15 cellular contexts compared by ENCODE assay signal in genomic region chr11:117528061-117528780, GRCh38.
A peak's percentile ranks its signal among the peaks of the same experiment; 100 is the strongest.
DNase-seq lines count a peak whose midpoint lies in the region; ATAC-seq and TF ChIP-seq lines count a peak whose summit lies in the region.
"Had no signal": no experiment of that assay in that cellular context is flagged by ENCODE, and none has a peak within 500 bp of the region (broad histone marks: within the 10 kb centered on the region; RNA-seq: fewer than 3 reads in every experiment).

No MANE protein-coding gene starts in this region.

- intact Hi-C loops in Calu3 (cut with micrococcal nuclease; ENCODE audit: unreplicated experiment): no loop called here
- intact Hi-C loops in left colon (cut with DNase I, micrococcal nuclease): no loop called here

- no peaks in the 10 kb centered on the region for H3K9me3 Mint-ChIP-seq in Calu3 (ENCODE audit: low read depth, unreplicated experiment)
- H3K9me3 Mint-ChIP-seq: activated CD4-positive, alpha-beta memory T cell treated with anti-CD3 and anti-CD28 coated beads, Interleukin-2, amount 10 ng/mL, durations not matched to agents 7 days and 5 days; CD4-positive, alpha-beta memory T cell had no signal

- H3K79me2 ChIP-seq in trophoblast cell (ENCODE audit: control insufficient read depth, insufficient read depth, low read length, poor library complexity): no peaks in the 10 kb centered on the region

- no peak overlapping the region for H2AFZ ChIP-seq in trophoblast cell (ENCODE audit: insufficient read depth, low read length, poor library complexity)

- H3K4me2 ChIP-seq in trophoblast cell (ENCODE audit: low read length): no peak overlapping the region

- no peaks in the 10 kb centered on the region for H3K4me1 ChIP-seq in RWPE2 (ENCODE audit: insufficient read depth, poor library complexity, severe bottlenecking)
- H3K4me1 ChIP-seq in trophoblast cell (ENCODE audit: control insufficient read depth in 1 of 2, insufficient read depth in 2 of 2, low read length in 2 of 2): no peaks in the 10 kb centered on the region
- H3K4me1 ChIP-seq: lower lobe of right lung, spleen had no signal

- H3K9ac ChIP-seq in trophoblast cell (ENCODE audit: low read length): no peak overlapping the region

- no peak overlapping the region for H3K23ac ChIP-seq in trophoblast cell (ENCODE audit: low read length)

- BruUV-seq in Calu3 (replicated peaks; lab: Mats Ljungman, UMichigan): no TSS peak

- no peaks in the 10 kb centered on the region for H3K79me1 ChIP-seq in trophoblast cell (ENCODE audit: low read length)

- H4K8ac ChIP-seq in trophoblast cell (ENCODE audit: low read depth, low read length): no peak overlapping the region

- H2BK12ac ChIP-seq in trophoblast cell (ENCODE audit: low read length): no peak overlapping the region

- H3K4me1 Mint-ChIP-seq in Calu3 (ENCODE audit: low read depth, unreplicated experiment): no peaks in the 10 kb centered on the region
- H3K4me1 Mint-ChIP-seq: activated CD4-positive, alpha-beta memory T cell treated with anti-CD3 and anti-CD28 coated beads, Interleukin-2, amount 10 ng/mL, durations not matched to agents 7 days and 5 days; CD4-positive, alpha-beta memory T cell had no signal

- H3K27me3 ChIP-seq in RWPE2 (ENCODE audit: insufficient read depth, poor library complexity, severe bottlenecking) (no peaks in the 10 kb centered on the region), trophoblast cell (ENCODE audit: insufficient read depth, low read length) (no peaks in the 10 kb centered on the region)
- H3K27me3 ChIP-seq: brain microvascular endothelial cell had no signal

- CTCF ChIA-PET in Calu3 (lab: Charles Lee): no interaction called here

- H3K4me3 Mint-ChIP-seq in Calu3 (ENCODE audit: low read depth, unreplicated experiment): no peak overlapping the region
- H3K4me3 Mint-ChIP-seq: activated CD4-positive, alpha-beta memory T cell treated with anti-CD3 and anti-CD28 coated beads, Interleukin-2, amount 10 ng/mL, durations not matched to agents 7 days and 5 days had no signal

- H4K12ac ChIP-seq in trophoblast cell (ENCODE audit: low read depth, low read length): no peak overlapping the region

- H3K18ac ChIP-seq in trophoblast cell (ENCODE audit: low read length): no peak overlapping the region

- no peak overlapping the region for H2AK5ac ChIP-seq in trophoblast cell (ENCODE audit: low read length)

- no peak overlapping the region for H3K14ac ChIP-seq in trophoblast cell (ENCODE audit: low read length)

- no peaks in the 10 kb centered on the region for H3K9me3 ChIP-seq in RWPE2 (ENCODE audit: severe bottlenecking)
- peaks cover 3% of the 10 kb centered on the region for H3K9me3 ChIP-seq in trophoblast cell (ENCODE audit: insufficient read depth, low read depth, low read length)
- H3K9me3 ChIP-seq: lower lobe of right lung, spleen had no signal

- peak; percentile 23 for DNase-seq in DMS153 treated with DMSO at 0.1 percent for 48 hours (lab: John Stamatoyannopoulos, UW; ENCODE audit: unreplicated experiment)
- no peak for DNase-seq in DMS153 (lab: John Stamatoyannopoulos, UW)
- DNase-seq in NCI-H2029 treated with DMSO at 0.1 percent for 48 hours (lab: John Stamatoyannopoulos, UW): peak; percentile 4
- DNase-seq in RWPE2 (ENCODE audit: low spot score): no peak
- DNase-seq in trophoblast cell: peak; percentile 59 to 65
- DNase-seq in Calu3: no peak
- DNase-seq in left colon: no peak
- DNase-seq: activated CD4-positive, alpha-beta memory T cell treated with anti-CD3 and anti-CD28 coated beads, Interleukin-2, amount 10 ng/mL, durations not matched to agents 7 days and 5 days; activated gamma-delta T cell; brain microvascular endothelial cell; CD4-positive, alpha-beta memory T cell; lower lobe of right lung; spleen had no signal

- no CpG with 5 or more reads among the region's 14 CpGs for WGBS in trophoblast cell (ENCODE audit: extremely low coverage, insufficient coverage, insufficient read length)

- peaks cover 54% of the 10 kb centered on the region for H3K27me3 Mint-ChIP-seq in Calu3 (ENCODE audit: unreplicated experiment)

- no peak overlapping the region for H3K27ac Mint-ChIP-seq in Calu3 (ENCODE audit: unreplicated experiment)
- H3K27ac Mint-ChIP-seq: activated CD4-positive, alpha-beta memory T cell treated with anti-CD3 and anti-CD28 coated beads, Interleukin-2, amount 10 ng/mL, durations not matched to agents 7 days and 5 days; CD4-positive, alpha-beta memory T cell had no signal

- H3K27ac ChIP-seq in RWPE2 (ENCODE audit: poor library complexity, severe bottlenecking) (no peak overlapping the region), trophoblast cell (ENCODE audit: low read depth, low read length) (no peak overlapping the region)
- H3K27ac ChIP-seq: 22Rv1, brain microvascular endothelial cell, lower lobe of right lung, spleen had no signal

- H3K36me3 Mint-ChIP-seq in Calu3 (ENCODE audit: insufficient read depth, unreplicated experiment): no peaks in the 10 kb centered on the region
- H3K36me3 Mint-ChIP-seq: CD4-positive, alpha-beta memory T cell had no signal

- H3K4me3 ChIP-seq in RWPE2 (ENCODE audit: severe bottlenecking) (no peak overlapping the region), trophoblast cell (ENCODE audit: low read depth, low read length) (no peak overlapping the region)
- H3K4me3 ChIP-seq: lower lobe of right lung, spleen had no signal

- H4K91ac ChIP-seq in trophoblast cell (ENCODE audit: low read depth, low read length): no peak overlapping the region

- H2BK120ac ChIP-seq in trophoblast cell (ENCODE audit: insufficient read depth, low read length, poor library complexity): no peak overlapping the region

- H3K36me3 ChIP-seq in RWPE2 (ENCODE audit: low read depth) (no peaks in the 10 kb centered on the region), trophoblast cell (ENCODE audit: control insufficient read depth in 1 of 2, insufficient read depth in 2 of 2, low read length in 2 of 2) (no peaks in the 10 kb centered on the region)
- H3K36me3 ChIP-seq: brain microvascular endothelial cell, lower lobe of right lung, spleen had no signal

- ATAC-seq in RWPE2 (ENCODE audit: low read depth) (peak; percentile 37; the same call in 2 of the 3 replicates), HG03139 (IDR thresholded peaks at IDR 0.05; ENCODE audit: unreplicated experiment) (no peak), left colon (no peak)
- ATAC-seq: lower lobe of right lung had no signal

- TF ChIP-seq CTCF in RWPE2 (IDR thresholded peaks at IDR 0.05; ENCODE audit: poor library complexity, severe bottlenecking): no peak
- no peak for TF ChIP-seq CTCF in Calu3 (IDR thresholded peaks at IDR 0.05; ENCODE audit: unreplicated experiment)

- H2BK5ac ChIP-seq in trophoblast cell (ENCODE audit: low read depth, low read length, poor library complexity): no peak overlapping the region

- H3K4ac ChIP-seq in trophoblast cell (ENCODE audit: low read depth, low read length): no peak overlapping the region

Comparison
In these comparisons a context has a peak if more than half of its experiments do, and no peak if none do; other contexts are left out.
1. DNase-seq: peak in DMS153 treated with DMSO at 0.1 percent for 48 hours (single experiment), NCI-H2029 treated with DMSO at 0.1 percent for 48 hours (single experiment) and trophoblast cell (2 of 2); none in DMS153 (single experiment), RWPE2 (single experiment), Calu3 (single experiment) and left colon (0 of 2).